1 cellular context compared by ENCODE assay signal in genomic region chr9:136611606-136612005, GRCh38.
TF ChIP-seq lines count a peak whose summit lies in the region.

No MANE protein-coding gene starts in this region.

TF ChIP-seq in IMR-90, 13 proteins besides CTCF, POLR2A, EP300 and RAD21:
- TF ChIP-seq ELK1 (IDR thresholded peaks at IDR 0.05; ENCODE audit: borderline replicate concordance, low read depth, low read length), result no peak
- no peak for TF ChIP-seq MAFK (IDR thresholded peaks at IDR 0.05; ENCODE audit: low read depth, low read length)
- TF ChIP-seq CEBPB (IDR thresholded peaks at IDR 0.05; ENCODE audit: low read depth, low read length), result no peak
- TF ChIP-seq, protein P1, sequence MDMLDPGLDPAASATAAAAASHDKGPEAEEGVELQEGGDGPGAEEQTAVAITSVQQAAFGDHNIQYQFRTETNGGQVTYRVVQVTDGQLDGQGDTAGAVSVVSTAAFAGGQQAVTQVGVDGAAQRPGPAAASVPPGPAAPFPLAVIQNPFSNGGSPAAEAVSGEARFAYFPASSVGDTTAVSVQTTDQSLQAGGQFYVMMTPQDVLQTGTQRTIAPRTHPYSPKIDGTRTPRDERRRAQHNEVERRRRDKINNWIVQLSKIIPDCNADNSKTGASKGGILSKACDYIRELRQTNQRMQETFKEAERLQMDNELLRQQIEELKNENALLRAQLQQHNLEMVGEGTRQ (IDR thresholded peaks at IDR 0.05; ENCODE audit: low read depth, low read length), result no peak
- no peak for TF ChIP-seq BHLHE40 (IDR thresholded peaks at IDR 0.05; ENCODE audit: low read depth, low read length)
- TF ChIP-seq NFE2L2 (IDR thresholded peaks at IDR 0.05; ENCODE audit: low read depth, low read length), result no peak
- TF ChIP-seq MAZ (IDR thresholded peaks at IDR 0.05; ENCODE audit: borderline replicate concordance, low read depth, low read length), result no peak
- no peak for TF ChIP-seq RFX5 (IDR thresholded peaks at IDR 0.05; ENCODE audit: low read depth, low read length)
- no peak for TF ChIP-seq FOS (IDR thresholded peaks at IDR 0.05; ENCODE audit: low read depth, low read length)
- no peak for TF ChIP-seq MXI1 (IDR thresholded peaks at IDR 0.05; ENCODE audit: borderline replicate concordance, low read depth, low read length)
- no peak for TF ChIP-seq CHD1 (IDR thresholded peaks at IDR 0.05; ENCODE audit: low read depth, low read length)
- no peak for TF ChIP-seq RCOR1 (IDR thresholded peaks at IDR 0.05; ENCODE audit: insufficient replicate concordance, low read length)
- TF ChIP-seq SMC3 (IDR thresholded peaks at IDR 0.05; ENCODE audit: low read depth, low read length), result no peak
